Comparison of ENCODE assay signal across 14 cellular contexts in the genomic region with DNA sequence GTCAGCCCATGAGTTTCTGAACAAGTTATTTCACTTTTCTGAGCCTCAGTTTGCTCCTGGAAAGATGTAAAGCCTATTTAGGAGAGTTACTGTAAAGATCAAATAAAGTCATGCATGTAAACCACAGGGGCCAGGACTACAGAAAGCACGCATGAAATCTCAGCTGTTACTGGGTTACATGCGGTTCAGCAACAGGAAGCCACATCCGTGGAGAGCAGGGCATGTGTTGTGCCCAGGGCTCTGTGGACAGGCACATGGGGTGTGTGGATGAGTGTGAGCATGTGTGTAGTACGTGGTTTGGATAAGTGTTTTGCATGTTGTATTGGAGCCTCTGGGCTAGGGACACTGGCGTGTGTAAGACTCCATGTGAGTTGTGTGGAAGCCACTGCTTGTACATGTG. TPM values are rescaled to one million over a fixed set of nuclear protein-coding genes. Genes with fewer than 3 reads are reported as not detected.
A peak's percentile ranks its signal among the peaks of the same experiment; 100 is the strongest.
DNase-seq lines count a peak whose midpoint lies in the region; ATAC-seq, FAIRE-seq and TF ChIP-seq lines count a peak whose summit lies in the region.
"Had no signal": no experiment of that assay in that cellular context is flagged by ENCODE, and none has a peak within 500 bp of the region (broad histone marks: within the 10 kb centered on the region; RNA-seq: fewer than 3 reads in every experiment).

No MANE protein-coding gene starts in this region.

- H3K4me3 Mint-ChIP-seq in activated CD4-positive, alpha-beta memory T cell treated with anti-CD3 and anti-CD28 coated beads, Interleukin-2, amount 10 ng/mL, durations not matched to agents 7 days and 5 days: no peak overlapping the region

- CTCF ChIA-PET in activated CD4-positive, alpha-beta memory T cell treated with anti-CD3 and anti-CD28 coated beads, Interleukin-2, amount 10 ng/mL, durations not matched to agents 7 days and 5 days (lab: Charles Lee): no interaction called here

- H3K27me3 ChIP-seq in BLaER1: peaks cover 45% of the 10 kb centered on the region
- H3K27me3 ChIP-seq in body of pancreas: no peaks in the 10 kb centered on the region
- no peaks in the 10 kb centered on the region for H3K27me3 ChIP-seq in right atrium auricular region

- no peak overlapping the region for H3K27ac ChIP-seq in BLaER1
- H3K27ac ChIP-seq in body of pancreas: no peak overlapping the region
- no peak overlapping the region for H3K27ac ChIP-seq in right atrium auricular region

- H3K27me3 Mint-ChIP-seq in activated CD4-positive, alpha-beta memory T cell treated with anti-CD3 and anti-CD28 coated beads, Interleukin-2, amount 10 ng/mL, durations not matched to agents 7 days and 5 days: peaks cover 40% of the 10 kb centered on the region

- no peak overlapping the region for H3K9ac ChIP-seq in BLaER1

- H3K4me1 Mint-ChIP-seq in activated CD4-positive, alpha-beta memory T cell treated with anti-CD3 and anti-CD28 coated beads, Interleukin-2, amount 10 ng/mL, durations not matched to agents 7 days and 5 days: peaks cover 44% of the 10 kb centered on the region

- intact Hi-C loops in body of pancreas (cut with DNase I): no loop called here

- peaks cover 65% of the 10 kb centered on the region for H4K20me1 ChIP-seq in BLaER1

- no peaks in the 10 kb centered on the region for H3K9me3 Mint-ChIP-seq in activated CD4-positive, alpha-beta memory T cell treated with anti-CD3 and anti-CD28 coated beads, Interleukin-2, amount 10 ng/mL, durations not matched to agents 7 days and 5 days

- no peak for DNase-seq in GM12891 (ENCODE audit: insufficient read length, low spot score)
- DNase-seq in activated CD4-positive, alpha-beta memory T cell treated with anti-CD3 and anti-CD28 coated beads, Interleukin-2, amount 10 ng/mL, durations not matched to agents 7 days and 5 days: peak; percentile 63
- DNase-seq in foreskin melanocyte: peak; percentile 70
- no peak for DNase-seq in body of pancreas
- DNase-seq in D721Med (ENCODE audit: insufficient read length, low spot score): no peak
- no peak for DNase-seq in right atrium auricular region (ENCODE audit: low spot score)
- no peak for DNase-seq in NCI-H748 treated with DMSO at 0.1 percent for 48 hours (lab: John Stamatoyannopoulos, UW)
- DNase-seq: amniotic stem cell; C1 segment of cervical spinal cord; NCI-H510A; nucleus accumbens; Right ventricle myocardium superior; stimulated activated CD4-positive, alpha-beta T cell treated with anti-CD3 and anti-CD28 coated beads, Interleukin-2, amount 100 ng/mL, for 24 hours had no signal

- H3K4me2 ChIP-seq in BLaER1: peak overlapping the region; percentile 78

- H3K9me3 ChIP-seq in BLaER1 (no peaks in the 10 kb centered on the region), body of pancreas (no peaks in the 10 kb centered on the region), right atrium auricular region (no peaks in the 10 kb centered on the region)

- POLR2A ChIA-PET in activated CD4-positive, alpha-beta memory T cell treated with anti-CD3 and anti-CD28 coated beads, Interleukin-2, amount 10 ng/mL, durations not matched to agents 7 days and 5 days (lab: Charles Lee): interaction anchor here (1.6 kb wide), 1 partner anchor 11 kb away, joined by 3 read pairs; no protein-coding TSS in a partner anchor

- H3K36me3 ChIP-seq in BLaER1: no peaks in the 10 kb centered on the region
- no peaks in the 10 kb centered on the region for H3K36me3 ChIP-seq in body of pancreas (replicated peaks in 1 of 2; ENCODE audit: insufficient read depth in 1 of 2, low read depth in 2 of 2)
- H3K36me3 ChIP-seq in right atrium auricular region: no peaks in the 10 kb centered on the region

- no peak for ATAC-seq in body of pancreas

- FAIRE-seq in GM12891 (lab: Jason Lieb, UNC) (peak; percentile 63), D721Med (lab: Jason Lieb, UNC) (no peak)

- H3K27ac Mint-ChIP-seq in activated CD4-positive, alpha-beta memory T cell treated with anti-CD3 and anti-CD28 coated beads, Interleukin-2, amount 10 ng/mL, durations not matched to agents 7 days and 5 days: no peak overlapping the region

- no peaks in the 10 kb centered on the region for H3K36me3 Mint-ChIP-seq in activated CD4-positive, alpha-beta memory T cell treated with anti-CD3 and anti-CD28 coated beads, Interleukin-2, amount 10 ng/mL, durations not matched to agents 7 days and 5 days (ENCODE audit: low read depth)

- TF ChIP-seq POLR2A in GM12891 (IDR thresholded peaks at IDR 0.05; ENCODE audit: low read depth, low read length): no peak
- no peak for TF ChIP-seq POLR2A in body of pancreas (IDR thresholded peaks at IDR 0.05)

- 67 to 69% methylated on average over 5 of the region's 5 CpGs for WGBS in body of pancreas, 2 donors

- H3K4me1 ChIP-seq in BLaER1 (peaks cover 91% of the 10 kb centered on the region), body of pancreas (peaks cover 34% of the 10 kb centered on the region), right atrium auricular region (peaks cover 0 to 32% of the 10 kb centered on the region in 2 donors)

- TF ChIP-seq CTCF in body of pancreas (IDR thresholded peaks at IDR 0.05) (no peak), D721Med (IDR thresholded peaks at IDR 0.05; ENCODE audit: insufficient read depth, missing control alignments) (no peak), right atrium auricular region (IDR thresholded peaks at IDR 0.05) (no peak)

- H3K4me3 ChIP-seq in BLaER1 (no peak overlapping the region), body of pancreas (no peak overlapping the region), right atrium auricular region (no peak overlapping the region)

TF ChIP-seq in GM12891, 5 proteins besides CTCF, POLR2A, EP300 and RAD21:
- TF ChIP-seq TAF1 (IDR thresholded peaks at IDR 0.05; ENCODE audit: low read depth, low read length): no peak
- TF ChIP-seq PAX5 (IDR thresholded peaks at IDR 0.05; ENCODE audit: insufficient read depth, low read length, severe bottlenecking): no peak
- TF ChIP-seq SPI1 (IDR thresholded peaks at IDR 0.05; ENCODE audit: low read depth, low read length): no peak
- TF ChIP-seq POLR2AphosphoS5 (IDR thresholded peaks at IDR 0.05; ENCODE audit: low read depth, low read length): no peak
- TF ChIP-seq POU2F2 (IDR thresholded peaks at IDR 0.05; ENCODE audit: low read depth, low read length): no peak

RNA-seq across cellular contexts. Expression of gene EPHA2, which starts 2.2 kb away (rescaled TPM):
- polyA plus RNA-seq in GM12891 (2012; ENCODE audit: low read depth, missing spikeins): 0.14 TPM
- not detected for total RNA-seq in activated CD4-positive, alpha-beta memory T cell treated with anti-CD3 and anti-CD28 coated beads, Interleukin-2, amount 10 ng/mL, durations not matched to agents 7 days and 5 days
- total RNA-seq in body of pancreas (10 to 100 TPM; 19.5 to 26.7 TPM), right atrium auricular region (10 to 100 TPM; 17.5 to 43.5 TPM)

RNA-seq across cellular contexts. Expression of gene ARHGEF19, which starts 54.4 kb away (rescaled TPM):
- 1.1 TPM for polyA plus RNA-seq in GM12891 (2012; ENCODE audit: low read depth, missing spikeins)
- 1 to 10 TPM; 6.9 to 7.6 TPM for total RNA-seq in activated CD4-positive, alpha-beta memory T cell treated with anti-CD3 and anti-CD28 coated beads, Interleukin-2, amount 10 ng/mL, durations not matched to agents 7 days and 5 days
- total RNA-seq in body of pancreas (10 to 100 TPM; 15.3 to 31.3 TPM), right atrium auricular region (1 to 10 TPM; 1.5 to 4.8 TPM)

Comparison
In these comparisons a context has a peak if more than half of its experiments do, and no peak if none do; other contexts are left out.
1. DNase-seq: peak in activated CD4-positive, alpha-beta memory T cell treated with anti-CD3 and anti-CD28 coated beads, Interleukin-2, amount 10 ng/mL, durations not matched to agents 7 days and 5 days (single experiment) and foreskin melanocyte (single experiment); none in GM12891 (single experiment), body of pancreas (0 of 4), D721Med (single experiment), right atrium auricular region (single experiment) and NCI-H748 treated with DMSO at 0.1 percent for 48 hours (single experiment).
2. RNA of gene EPHA2, which starts 2.2 kb away (total RNA-seq): 17.5 to 43.5 TPM in right atrium auricular region and 19.5 to 26.7 TPM in body of pancreas; not detected in activated CD4-positive, alpha-beta memory T cell treated with anti-CD3 and anti-CD28 coated beads, Interleukin-2, amount 10 ng/mL, durations not matched to agents 7 days and 5 days; every median in the first group is over 10 times any median in the second.